9 cellular contexts compared by ENCODE assay signal in genomic region chr6:87944541-87944954, GRCh38.
DNase-seq lines count a peak whose midpoint lies in the region; ATAC-seq, FAIRE-seq and TF ChIP-seq lines count a peak whose summit lies in the region.
"Had no signal": no experiment of that assay in that cellular context is flagged by ENCODE, and none has a peak within 500 bp of the region (broad histone marks: within the 10 kb centered on the region; RNA-seq: fewer than 3 reads in every experiment).

No MANE protein-coding gene starts in this region.

- TF ChIP-seq CTCF in GM20000 (IDR thresholded peaks at IDR 0.05; ENCODE audit: extremely low read depth, missing control alignments), result peak; percentile 24
- TF ChIP-seq CTCF in foreskin keratinocyte (conservative IDR thresholded peaks at IDR 0.05), result peak; percentile 66
- peak; percentile 52 for TF ChIP-seq CTCF in retinal pigment epithelial cell (conservative IDR thresholded peaks at IDR 0.05; ENCODE audit: low read depth, low read length)

- no peak overlapping the region for H3K4me3 ChIP-seq in retinal pigment epithelial cell (ENCODE audit: low read length)

- peaks cover 17% of the 10 kb centered on the region for H3K4me1 ChIP-seq in foreskin keratinocyte

- no peaks in the 10 kb centered on the region for H3K27me3 ChIP-seq in foreskin keratinocyte

- peak overlapping the region; percentile 72 for H3K27ac ChIP-seq in foreskin keratinocyte
- H3K27ac ChIP-seq: HL-60 had no signal

- no peak for TF ChIP-seq POLR2A in GM12891 (IDR thresholded peaks at IDR 0.05; ENCODE audit: low read depth, low read length)

- no peak for FAIRE-seq in GM12891 (lab: Jason Lieb, UNC)

- peak; percentile 96 for ATAC-seq in foreskin keratinocyte
- ATAC-seq in GM18867 (IDR thresholded peaks at IDR 0.05; ENCODE audit: unreplicated experiment), result no peak
- no peak for ATAC-seq in GM18511 (IDR thresholded peaks at IDR 0.05; ENCODE audit: unreplicated experiment)

- DNase-seq in GM20000 (ENCODE audit: low spot score) (peak; percentile 16), RPMI7951 (ENCODE audit: low read depth) (peak; percentile 36), foreskin keratinocyte (peak; percentile 95 to 96), retinal pigment epithelial cell (ENCODE audit: low read depth) (peak; percentile 54), COR-L47 (lab: John Stamatoyannopoulos, UW) (no peak), GM12891 (ENCODE audit: insufficient read length, low spot score) (no peak)

TF ChIP-seq in GM12891, 5 proteins besides CTCF, POLR2A, EP300 and RAD21:
- no peak for TF ChIP-seq POLR2AphosphoS5 (IDR thresholded peaks at IDR 0.05; ENCODE audit: low read depth, low read length)
- TF ChIP-seq SPI1 (IDR thresholded peaks at IDR 0.05; ENCODE audit: low read depth, low read length), result no peak
- no peak for TF ChIP-seq PAX5 (IDR thresholded peaks at IDR 0.05; ENCODE audit: insufficient read depth, low read length, severe bottlenecking)
- TF ChIP-seq TAF1 (IDR thresholded peaks at IDR 0.05; ENCODE audit: low read depth, low read length), result no peak

Comparison
In these comparisons a context has a peak if more than half of its experiments do, and no peak if none do; other contexts are left out.
1. DNase-seq: peak in GM20000 (single experiment), RPMI7951 (single experiment), foreskin keratinocyte (2 of 2) and retinal pigment epithelial cell (single experiment); none in COR-L47 (single experiment) and GM12891 (single experiment).
2. Peak in every context shown above with its lines, with median percentiles within 50 percentile points of each other: CTCF ChIP-seq.